ENCODE assay signal across 17 cellular contexts in the genomic region with DNA sequence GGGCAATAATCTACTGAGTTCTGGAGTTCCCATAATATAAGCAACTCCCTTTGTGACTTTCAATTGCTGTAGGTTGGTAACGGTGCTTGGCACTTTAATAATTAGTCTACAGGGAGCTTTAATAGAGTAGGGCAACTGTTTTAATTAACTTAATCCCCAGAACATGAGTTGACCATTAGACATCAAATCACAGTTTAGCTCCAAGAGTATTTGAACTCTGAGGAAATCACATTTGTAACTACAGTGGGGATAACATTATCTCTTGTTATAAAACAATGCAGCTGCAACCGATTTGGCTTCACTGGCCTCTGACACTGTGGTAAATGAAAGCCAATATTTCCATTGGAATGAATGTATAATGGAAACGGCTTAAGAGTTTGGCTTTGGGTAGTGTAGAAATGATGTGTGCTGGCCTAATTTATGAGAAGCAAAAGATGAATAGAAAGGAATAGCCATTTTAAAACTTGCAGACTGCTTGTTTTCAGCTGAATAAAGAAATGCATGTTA.
DNase-seq lines count a peak whose midpoint lies in the region; ATAC-seq and TF ChIP-seq lines count a peak whose summit lies in the region.
"Had no signal": no experiment of that assay in that cellular context is flagged by ENCODE, and none has a peak within 500 bp of the region (broad histone marks: within the 10 kb centered on the region; RNA-seq: fewer than 3 reads in every experiment).

No MANE protein-coding gene starts in this region.

- peak; percentile 36 for ATAC-seq in mucosa of descending colon
- no peak for ATAC-seq in HG02885 (IDR thresholded peaks at IDR 0.05; ENCODE audit: poor library complexity, unreplicated experiment)
- ATAC-seq: HepG2 had no signal

- peak; percentile 20 for DNase-seq in NCI-H69 (lab: John Stamatoyannopoulos, UW)
- no peak for DNase-seq in mucosa of descending colon
- DNase-seq in NCI-H524 treated with DMSO at 0.1 percent for 48 hours (lab: John Stamatoyannopoulos, UW) = no peak
- no peak for DNase-seq in UCSD-AML1 (lab: John Stamatoyannopoulos, UW; ENCODE audit: unreplicated experiment)
- DNase-seq in COLO829 (ENCODE audit: low spot score) = no peak
- DNase-seq: Calu3; CD4-positive, CD25-positive, alpha-beta regulatory T cell; MM.1S; NCI-H1105; NCI-H1694 treated with DMSO at 0.1 percent for 48 hours; NCI-H345; NCI-H774; SIG-M5 had no signal

- peak overlapping the region in 4 of 5 experiments; percentile 27 to 45 (median 34) for H3K4me3 Mint-ChIP-seq in brain
- H3K4me3 Mint-ChIP-seq: CD4-positive, CD25-positive, alpha-beta regulatory T cell had no signal

- no peaks in the 10 kb centered on the region for H3K4me1 ChIP-seq in mucosa of descending colon (ENCODE audit: low read depth)

- H3K27ac Mint-ChIP-seq in brain = peak overlapping the region in 3 of 5 experiments; percentile 28 to 63 (median 55)
- H3K27ac Mint-ChIP-seq: CD4-positive, CD25-positive, alpha-beta regulatory T cell had no signal

- no peak overlapping the region for H3K4me3 ChIP-seq in mucosa of descending colon

- no peak overlapping the region for H3K27ac ChIP-seq in 22Rv1

- H3K27me3 Mint-ChIP-seq in brain = peaks cover 7% of the 10 kb centered on the region
- H3K27me3 Mint-ChIP-seq: CD4-positive, CD25-positive, alpha-beta regulatory T cell had no signal

- no peaks in the 10 kb centered on the region for H3K36me3 Mint-ChIP-seq in brain
- H3K36me3 Mint-ChIP-seq: CD4-positive, CD25-positive, alpha-beta regulatory T cell had no signal

- H3K9me3 Mint-ChIP-seq in brain = peaks cover 0 to 1% (median 0%) of the 10 kb centered on the region in 5 experiments

- no peaks in the 10 kb centered on the region for H3K9me3 ChIP-seq in mucosa of descending colon

- no peaks in the 10 kb centered on the region for H3K36me3 ChIP-seq in mucosa of descending colon (ENCODE audit: low read depth)

- TF ChIP-seq CTCF in 22Rv1 (IDR thresholded peaks at IDR 0.05) (0 out of 2 replicates have a peak, but pooled peaks have one; percentile 12), brain (conservative IDR thresholded peaks at IDR 0.05) (no peak), mucosa of descending colon (IDR thresholded peaks at IDR 0.05) (no peak)

- intact Hi-C loops in mucosa of descending colon (cut with DNase I, micrococcal nuclease) = no loop called here

- peaks cover 30% of the 10 kb centered on the region for H3K4me1 Mint-ChIP-seq in brain
- H3K4me1 Mint-ChIP-seq: CD4-positive, CD25-positive, alpha-beta regulatory T cell had no signal
